Comparison of ENCODE assay signal across 8 cellular contexts in genomic region chr2:218648473-218649100, GRCh38. TPM values are rescaled to one million over a fixed set of nuclear protein-coding genes. Genes with fewer than 3 reads are reported as not detected.
DNase-seq lines count a peak whose midpoint lies in the region; ATAC-seq and TF ChIP-seq lines count a peak whose summit lies in the region.

No MANE protein-coding gene starts in this region.

- H3K27me3 ChIP-seq in right atrium auricular region, result no peaks in the 10 kb centered on the region

- H3K9me3 ChIP-seq in right atrium auricular region, result no peaks in the 10 kb centered on the region

- peak; percentile 79 to 82 for TF ChIP-seq CTCF in right atrium auricular region (IDR thresholded peaks at IDR 0.05)

- peak; percentile 22 for DNase-seq in NCI-H1436 (lab: John Stamatoyannopoulos, UW)
- DNase-seq in NCI-H1436 treated with DMSO at 0.1 percent for 48 hours (lab: John Stamatoyannopoulos, UW), result no peak
- peak; percentile 17 for DNase-seq in SKM-1 (lab: John Stamatoyannopoulos, UW; ENCODE audit: unreplicated experiment)
- DNase-seq in amniotic stem cell (lab: John Stamatoyannopoulos, UW), result peak; percentile 36
- DNase-seq in right atrium auricular region (ENCODE audit: low spot score), result no peak
- DNase-seq in sciatic nerve (ENCODE audit: low spot score), result peak; percentile 74

- no peak overlapping the region for H3K27ac ChIP-seq in right atrium auricular region

- no peak overlapping the region for H3K4me3 ChIP-seq in right atrium auricular region

- no peak for TF ChIP-seq EP300 in Ishikawa (IDR thresholded peaks at IDR 0.05; ENCODE audit: borderline replicate concordance)

- ATAC-seq in sciatic nerve (peak; percentile 64), HG03378 (IDR thresholded peaks at IDR 0.05; ENCODE audit: unreplicated experiment) (no peak)

- peak; percentile 75 for TF ChIP-seq RAD21 in Ishikawa (IDR thresholded peaks at IDR 0.05; ENCODE audit: low read depth)

- intact Hi-C loops in sciatic nerve (cut with DNase I), result no loop called here

- peaks cover 92% of the 10 kb centered on the region for H3K36me3 ChIP-seq in right atrium auricular region

- H3K4me1 ChIP-seq in right atrium auricular region, result no peaks in the 10 kb centered on the region

TF ChIP-seq in Ishikawa, 13 proteins besides CTCF, POLR2A, EP300 and RAD21:
- TF ChIP-seq EGR1 (IDR thresholded peaks at IDR 0.05) (no peak), FOXM1 (IDR thresholded peaks at IDR 0.05; ENCODE audit: borderline replicate concordance, low read depth) (no peak), TEAD4 (IDR thresholded peaks at IDR 0.05) (no peak), NFIC (IDR thresholded peaks at IDR 0.05) (no peak), USF1 (IDR thresholded peaks at IDR 0.05) (no peak)

RNA-seq across cellular contexts. Expression of gene ZNF142, which starts 10.8 kb away (rescaled TPM):
- total RNA-seq in right atrium auricular region (10 to 100 TPM; 13.6 to 17.9 TPM), sciatic nerve (32.1 TPM)

RNA-seq across cellular contexts. Expression of gene BCS1L, which starts 10.9 kb away (rescaled TPM):
- total RNA-seq in right atrium auricular region, result 10 to 100 TPM; 16.8 to 21.2 TPM
- total RNA-seq in sciatic nerve, result 26.8 TPM

RNA-seq across cellular contexts. Expression of gene RNF25, which starts 23.2 kb away (rescaled TPM):
- 10 to 100 TPM; 13.9 to 18.2 TPM for total RNA-seq in right atrium auricular region
- 25.2 TPM for total RNA-seq in sciatic nerve

RNA-seq across cellular contexts. Expression of gene STK36, which starts 23.3 kb away (rescaled TPM):
- total RNA-seq in right atrium auricular region (1 to 10 TPM; 6.0 to 8.5 TPM), sciatic nerve (39.1 TPM)

RNA-seq across cellular contexts. Expression of gene PLCD4, which starts 40.9 kb away (rescaled TPM):
- total RNA-seq in right atrium auricular region (under 1 TPM; 0.51 to 0.70 TPM), sciatic nerve (9.1 TPM)

Comparison
In these comparisons a context has a peak if more than half of its experiments do, and no peak if none do; other contexts are left out.
1. DNase-seq: peak in NCI-H1436 (single experiment), SKM-1 (single experiment), amniotic stem cell (single experiment) and sciatic nerve (single experiment); none in NCI-H1436 treated with DMSO at 0.1 percent for 48 hours (single experiment) and right atrium auricular region (single experiment).